In genomic region chr20:7375905-7376304, GRCh38 we compare ENCODE assay signal across 11 cellular contexts.
A peak's percentile ranks its signal among the peaks of the same experiment; 100 is the strongest.
DNase-seq lines count a peak whose midpoint lies in the region; ATAC-seq, FAIRE-seq and TF ChIP-seq lines count a peak whose summit lies in the region.
"Had no signal": no experiment of that assay in that cellular context is flagged by ENCODE, and none has a peak within 500 bp of the region (broad histone marks: within the 10 kb centered on the region; RNA-seq: fewer than 3 reads in every experiment).

No MANE protein-coding gene starts in this region.

- H3K27ac Mint-ChIP-seq in osteocyte (ENCODE audit: unreplicated experiment), result no peak overlapping the region
- H3K27ac Mint-ChIP-seq in activated T-helper 17 cell treated with anti-CD3 and anti-CD28 coated beads, Interleukin-2, amount 50 U/mL, for 72 hours, result no peak overlapping the region

- no peaks in the 10 kb centered on the region for H3K27me3 Mint-ChIP-seq in osteocyte (ENCODE audit: unreplicated experiment)
- H3K27me3 Mint-ChIP-seq in activated T-helper 17 cell treated with anti-CD3 and anti-CD28 coated beads, Interleukin-2, amount 50 U/mL, for 72 hours, result no peaks in the 10 kb centered on the region
- H3K27me3 Mint-ChIP-seq: CD4-positive, alpha-beta memory T cell had no signal

- no peak for ATAC-seq in activated T-helper 17 cell treated with anti-CD3 and anti-CD28 coated beads, Interleukin-2, amount 50 U/mL, for 72 hours (replicated peaks)
- ATAC-seq in GM21786 (IDR thresholded peaks at IDR 0.05; ENCODE audit: unreplicated experiment) (no peak), GM21447 (IDR thresholded peaks at IDR 0.05; ENCODE audit: unreplicated experiment) (no peak)

- H3K4me1 Mint-ChIP-seq in osteocyte (ENCODE audit: unreplicated experiment), result no peaks in the 10 kb centered on the region
- H3K4me1 Mint-ChIP-seq in activated T-helper 17 cell treated with anti-CD3 and anti-CD28 coated beads, Interleukin-2, amount 50 U/mL, for 72 hours, result no peaks in the 10 kb centered on the region

- no peak overlapping the region for H3K4me3 Mint-ChIP-seq in osteocyte (ENCODE audit: unreplicated experiment)
- H3K4me3 Mint-ChIP-seq in activated T-helper 17 cell treated with anti-CD3 and anti-CD28 coated beads, Interleukin-2, amount 50 U/mL, for 72 hours, result no peak overlapping the region
- H3K4me3 Mint-ChIP-seq: CD4-positive, alpha-beta memory T cell had no signal

- H3K9me3 Mint-ChIP-seq in osteocyte (ENCODE audit: unreplicated experiment), result peaks cover 4% of the 10 kb centered on the region
- H3K9me3 Mint-ChIP-seq in activated T-helper 17 cell treated with anti-CD3 and anti-CD28 coated beads, Interleukin-2, amount 50 U/mL, for 72 hours, result peaks cover 13% of the 10 kb centered on the region

- DNase-seq in NCI-H2196 (lab: John Stamatoyannopoulos, UW; ENCODE audit: unreplicated experiment) (peak; percentile 4), NCI-H2196 treated with DMSO at 0.1 percent for 48 hours (lab: John Stamatoyannopoulos, UW; ENCODE audit: unreplicated experiment) (no peak), MV-4-11 (lab: John Stamatoyannopoulos, UW) (peak; percentile 27), osteocyte (ENCODE audit: extremely low spot score, unreplicated experiment) (no peak)
- DNase-seq: occipital lobe, stomach had no signal

- H3K36me3 Mint-ChIP-seq in osteocyte (ENCODE audit: unreplicated experiment), result no peaks in the 10 kb centered on the region
- no peaks in the 10 kb centered on the region for H3K36me3 Mint-ChIP-seq in activated T-helper 17 cell treated with anti-CD3 and anti-CD28 coated beads, Interleukin-2, amount 50 U/mL, for 72 hours (ENCODE audit: low read depth)
- H3K36me3 Mint-ChIP-seq: CD4-positive, alpha-beta memory T cell had no signal

- peak; percentile 51 for TF ChIP-seq CTCF in osteocyte (IDR thresholded peaks at IDR 0.05)

- peak; percentile 28 for FAIRE-seq in colon (lab: Jason Lieb, UNC)

Comparison
In these comparisons a context has a peak if more than half of its experiments do, and no peak if none do; other contexts are left out.
1. DNase-seq: peak in NCI-H2196 (single experiment) and MV-4-11 (single experiment); none in NCI-H2196 treated with DMSO at 0.1 percent for 48 hours (single experiment) and osteocyte (single experiment).